8 cellular contexts compared by ENCODE assay signal in genomic region chr4:37970702-37971101, GRCh38. TPM values are rescaled to one million over a fixed set of nuclear protein-coding genes. Genes with fewer than 3 reads are reported as not detected.
DNase-seq lines count a peak whose midpoint lies in the region; ATAC-seq and TF ChIP-seq lines count a peak whose summit lies in the region.

No MANE protein-coding gene starts in this region.

- WGBS in mesenchymal stem cell: 100% methylated on average over 1 of the region's 1 CpG

- H3K36me3 ChIP-seq in kidney epithelial cell (ENCODE audit: control insufficient read depth, insufficient read depth, low read length) (no peaks in the 10 kb centered on the region), mesenchymal stem cell (ENCODE audit: control insufficient read depth in 1 of 2, insufficient read depth in 2 of 2, low read depth in 1 of 2, low read length in 2 of 2) (no peaks in the 10 kb centered on the region)

- no peak overlapping the region for H3K4me2 ChIP-seq in mesenchymal stem cell (ENCODE audit: low read length, poor library complexity, severe bottlenecking)

- ATAC-seq in HG03175 (IDR thresholded peaks at IDR 0.05; ENCODE audit: unreplicated experiment): peak; percentile 70
- ATAC-seq in GM21528 (IDR thresholded peaks at IDR 0.05; ENCODE audit: low FRiP score, unreplicated experiment): no peak

- no peak overlapping the region for H2BK12ac ChIP-seq in mesenchymal stem cell (ENCODE audit: low read length in 2 of 2)

- H3K79me1 ChIP-seq in mesenchymal stem cell (replicated peaks; ENCODE audit: low read length, poor library complexity, severe bottlenecking): no peaks in the 10 kb centered on the region

- no peak overlapping the region for H4K91ac ChIP-seq in mesenchymal stem cell (ENCODE audit: low read length)

- peaks cover 2% of the 10 kb centered on the region for H3K4me1 ChIP-seq in mesenchymal stem cell (ENCODE audit: control insufficient read depth, insufficient read depth, low read depth, low read length)

- H2AFZ ChIP-seq in mesenchymal stem cell (ENCODE audit: low read depth, low read length): no peak overlapping the region

- no peak overlapping the region for H3K14ac ChIP-seq in mesenchymal stem cell (ENCODE audit: low read length in 2 of 2)

- no peak overlapping the region for H2BK5ac ChIP-seq in mesenchymal stem cell (ENCODE audit: low read depth, low read length, poor library complexity, severe bottlenecking)

- H2BK15ac ChIP-seq in mesenchymal stem cell (ENCODE audit: low read depth, poor library complexity, severe bottlenecking): no peak overlapping the region

- H2AK5ac ChIP-seq in mesenchymal stem cell (ENCODE audit: low read length, severe bottlenecking): no peak overlapping the region

- H3K4ac ChIP-seq in mesenchymal stem cell (ENCODE audit: low read depth in 1 of 2, low read length in 2 of 2): no peak overlapping the region

- H2BK120ac ChIP-seq in mesenchymal stem cell (ENCODE audit: low read depth, low read length): no peak overlapping the region

- H3K27me3 ChIP-seq in kidney epithelial cell (ENCODE audit: control insufficient read depth, insufficient read depth, low read length) (no peaks in the 10 kb centered on the region), mesenchymal stem cell (ENCODE audit: control insufficient read depth in 1 of 2, insufficient read depth in 1 of 2, low read length in 2 of 2) (no peaks in the 10 kb centered on the region)

- H4K8ac ChIP-seq in mesenchymal stem cell (ENCODE audit: low read length): no peak overlapping the region

- H3K4me3 ChIP-seq in astrocyte of the cerebellum (ENCODE audit: low read depth, low read length) (no peak overlapping the region), kidney epithelial cell (ENCODE audit: low read depth, low read length) (no peak overlapping the region), mesenchymal stem cell (ENCODE audit: insufficient read depth in 1 of 2, low read depth in 1 of 2, low read length in 2 of 2) (no peak overlapping the region)

- DNase-seq in EH (ENCODE audit: low read depth): peak; percentile 78
- DNase-seq in T-helper 2 cell: peak in 4 of 5 experiments; percentile 39 to 69 (median 52)
- DNase-seq in astrocyte of the cerebellum (ENCODE audit: low read depth): no peak
- no peak for DNase-seq in kidney epithelial cell (ENCODE audit: low read depth)
- DNase-seq in stimulated activated CD8-positive, alpha-beta memory T cell treated with anti-CD3 and anti-CD28 coated beads, Interleukin-15, amount 100 ng/mL, for 4 hours (ENCODE audit: low read depth in 2 of 2): peak; percentile 9 to 39
- no peak for DNase-seq in mesenchymal stem cell

- no peaks in the 10 kb centered on the region for H3K9me3 ChIP-seq in mesenchymal stem cell (ENCODE audit: control insufficient read depth, low read length)

- no peak overlapping the region for H3K9ac ChIP-seq in mesenchymal stem cell (ENCODE audit: low read length)

- H3K18ac ChIP-seq in mesenchymal stem cell (ENCODE audit: low read depth in 1 of 2, low read length in 2 of 2): no peak overlapping the region

- no peak overlapping the region for H3K23ac ChIP-seq in mesenchymal stem cell (ENCODE audit: low read length in 2 of 2)

- H3K27ac ChIP-seq in mesenchymal stem cell (ENCODE audit: low read length, poor library complexity, severe bottlenecking): no peak overlapping the region

- TF ChIP-seq CTCF in astrocyte of the cerebellum (IDR thresholded peaks at IDR 0.05; ENCODE audit: low read depth, low read length, missing control alignments) (peak; percentile 49), kidney epithelial cell (IDR thresholded peaks at IDR 0.05; ENCODE audit: insufficient read depth, low read length, poor library complexity, severe bottlenecking) (peak; percentile 48)

- in situ Hi-C loops in astrocyte of the cerebellum (cut with HindIII; ENCODE audit: low sequenced_read_pairs): no loop called here

RNA-seq across cellular contexts. Expression of gene PTTG2, which starts 10.5 kb away (rescaled TPM):
- not detected in 2 replicates for total RNA-seq in kidney epithelial cell
- polyA plus RNA-seq in mesenchymal stem cell (2013, experiment 1 of 2): not detected
- not detected for polyA plus RNA-seq in mesenchymal stem cell (2013, experiment 2 of 2)

Comparison
In these comparisons a context has a peak if more than half of its experiments do, and no peak if none do; other contexts are left out.
1. DNase-seq: peak in EH (single experiment), T-helper 2 cell (4 of 5) and stimulated activated CD8-positive, alpha-beta memory T cell treated with anti-CD3 and anti-CD28 coated beads, Interleukin-15, amount 100 ng/mL, for 4 hours (2 of 2); none in astrocyte of the cerebellum (single experiment), kidney epithelial cell (single experiment) and mesenchymal stem cell (single experiment).